Comparison of ENCODE assay signal across 21 cellular contexts in genomic region chr3:133246119-133246518, GRCh38.
DNase-seq lines count a peak whose midpoint lies in the region; ATAC-seq, FAIRE-seq and TF ChIP-seq lines count a peak whose summit lies in the region.
"Had no signal": no experiment of that assay in that cellular context is flagged by ENCODE, and none has a peak within 500 bp of the region (broad histone marks: within the 10 kb centered on the region; RNA-seq: fewer than 3 reads in every experiment).

No MANE protein-coding gene starts in this region.

- no peaks in the 10 kb centered on the region for H3K9me3 ChIP-seq in BLaER1
- no peaks in the 10 kb centered on the region for H3K9me3 ChIP-seq in astrocyte (ENCODE audit: insufficient read depth, low read depth, low read length)
- no peaks in the 10 kb centered on the region for H3K9me3 ChIP-seq in right atrium auricular region
- H3K9me3 ChIP-seq: A549, Caco-2 had no signal

- no peaks in the 10 kb centered on the region for H3K36me3 ChIP-seq in BLaER1
- no peaks in the 10 kb centered on the region for H3K36me3 ChIP-seq in astrocyte (ENCODE audit: insufficient read depth, low read length)
- H3K36me3 ChIP-seq in right atrium auricular region, result no peaks in the 10 kb centered on the region

- H3K27me3 Mint-ChIP-seq in astrocyte (ENCODE audit: low read depth, unreplicated experiment), result no peaks in the 10 kb centered on the region
- H3K27me3 Mint-ChIP-seq in stimulated activated naive CD8-positive, alpha-beta T cell treated with anti-CD3 and anti-CD28 coated beads, Interleukin-15, amount 100 ng/mL, for 72 hours, result peaks cover 25% of the 10 kb centered on the region

- no peak overlapping the region for H3K9ac ChIP-seq in BLaER1
- no peak overlapping the region for H3K9ac ChIP-seq in astrocyte (ENCODE audit: low read length)

- H3K4me3 Mint-ChIP-seq in astrocyte (ENCODE audit: unreplicated experiment), result no peak overlapping the region
- no peak overlapping the region for H3K4me3 Mint-ChIP-seq in stimulated activated naive CD8-positive, alpha-beta T cell treated with anti-CD3 and anti-CD28 coated beads, Interleukin-15, amount 100 ng/mL, for 72 hours
- H3K4me3 Mint-ChIP-seq: CD4-positive, alpha-beta memory T cell had no signal

- H3K36me3 Mint-ChIP-seq in astrocyte (ENCODE audit: low read depth, unreplicated experiment), result no peaks in the 10 kb centered on the region
- H3K36me3 Mint-ChIP-seq in activated naive CD4-positive, alpha-beta T cell treated with anti-CD3 and anti-CD28 coated beads, Interleukin-2, amount 50 U/mL, for 72 hours, result no peaks in the 10 kb centered on the region
- H3K36me3 Mint-ChIP-seq: CD4-positive, alpha-beta memory T cell had no signal

- H3K4me2 ChIP-seq in BLaER1 (peak overlapping the region; percentile 29; the same call in 1 of the 2 replicates), astrocyte (ENCODE audit: low read length) (no peak overlapping the region)
- H3K4me2 ChIP-seq: A549 had no signal

- peaks cover 9% of the 10 kb centered on the region; the same call in 1 of the 2 replicates for H3K4me1 ChIP-seq in BLaER1
- no peaks in the 10 kb centered on the region for H3K4me1 ChIP-seq in astrocyte (ENCODE audit: insufficient read depth, low read length)
- H3K4me1 ChIP-seq in right atrium auricular region, result peaks cover 0 to 38% of the 10 kb centered on the region in 2 donors
- H3K4me1 ChIP-seq: A549, Caco-2 had no signal

- no peaks in the 10 kb centered on the region for H4K20me1 ChIP-seq in BLaER1
- no peaks in the 10 kb centered on the region for H4K20me1 ChIP-seq in astrocyte (ENCODE audit: insufficient read depth, low read length)

- DNase-seq in astrocyte (ENCODE audit: low read depth), result peak; percentile 11
- peak; percentile 64 for DNase-seq in right atrium auricular region (ENCODE audit: low spot score)
- DNase-seq in hepatic stellate cell (ENCODE audit: low spot score), result no peak
- DNase-seq in stimulated activated naive CD8-positive, alpha-beta T cell treated with anti-CD3 and anti-CD28 coated beads, Interleukin-15, amount 100 ng/mL, for 72 hours, result no peak
- no peak for DNase-seq in activated naive CD4-positive, alpha-beta T cell treated with anti-CD3 and anti-CD28 coated beads, Interleukin-2, amount 50 U/mL, for 72 hours (ENCODE audit: low spot score in 2 of 2)
- DNase-seq: Caco-2; CD4-positive, alpha-beta memory T cell; DMS153; GOT3; HCEC 1CT; Kasumi-1; NCI-H1694; NCI-H2081; NCI-H2171; NCI-H524 treated with DMSO at 0.1 percent for 48 hours; NCI-H82; SHP77 had no signal

- H3K79me2 ChIP-seq in astrocyte (ENCODE audit: insufficient read depth, low read length), result no peaks in the 10 kb centered on the region

- no peak for FAIRE-seq in astrocyte (lab: Jason Lieb, UNC)
- FAIRE-seq: A549, GM12891 had no signal

- H3K4me1 Mint-ChIP-seq in astrocyte (ENCODE audit: low read depth, unreplicated experiment), result no peaks in the 10 kb centered on the region
- H3K4me1 Mint-ChIP-seq in stimulated activated naive CD8-positive, alpha-beta T cell treated with anti-CD3 and anti-CD28 coated beads, Interleukin-15, amount 100 ng/mL, for 72 hours, result no peaks in the 10 kb centered on the region
- H3K4me1 Mint-ChIP-seq: CD4-positive, alpha-beta memory T cell had no signal

- peak; percentile 25; the same call in 1 of the 3 replicates for ATAC-seq in SK-N-SH treated with all-trans-retinoic acid at 6 μM for 48 hours
- ATAC-seq in stimulated activated naive CD8-positive, alpha-beta T cell treated with anti-CD3 and anti-CD28 coated beads, Interleukin-15, amount 100 ng/mL, for 72 hours, result no peak
- ATAC-seq in activated naive CD4-positive, alpha-beta T cell treated with anti-CD3 and anti-CD28 coated beads, Interleukin-2, amount 50 U/mL, for 72 hours, result no peak
- ATAC-seq: A549 had no signal

- H3K4me3 ChIP-seq in BLaER1 (no peak overlapping the region), astrocyte (ENCODE audit: insufficient read depth, low read depth, low read length) (no peak overlapping the region), right atrium auricular region (no peak overlapping the region)
- H3K4me3 ChIP-seq: A549 had no signal

- no peak for TF ChIP-seq CTCF in astrocyte (IDR thresholded peaks at IDR 0.05; ENCODE audit: insufficient read depth, low read depth, low read length)
- no peak for TF ChIP-seq CTCF in right atrium auricular region (IDR thresholded peaks at IDR 0.05)

- H2AFZ ChIP-seq in astrocyte (ENCODE audit: low read depth, low read length), result no peak overlapping the region

- H3K27ac ChIP-seq in BLaER1, result no peak overlapping the region
- no peak overlapping the region for H3K27ac ChIP-seq in astrocyte (ENCODE audit: low read depth, low read length)
- H3K27ac ChIP-seq in right atrium auricular region, result peak overlapping the region in 1 of 2 donors; percentile 51
- H3K27ac ChIP-seq: A549 had no signal

- H3K27me3 ChIP-seq in BLaER1 (no peaks in the 10 kb centered on the region), astrocyte (ENCODE audit: insufficient read depth, low read length) (no peaks in the 10 kb centered on the region), right atrium auricular region (no peaks in the 10 kb centered on the region)

- H3K9me3 Mint-ChIP-seq in astrocyte (ENCODE audit: unreplicated experiment), result peaks cover 6% of the 10 kb centered on the region
- no peaks in the 10 kb centered on the region for H3K9me3 Mint-ChIP-seq in stimulated activated naive CD8-positive, alpha-beta T cell treated with anti-CD3 and anti-CD28 coated beads, Interleukin-15, amount 100 ng/mL, for 72 hours
- H3K9me3 Mint-ChIP-seq in activated naive CD4-positive, alpha-beta T cell treated with anti-CD3 and anti-CD28 coated beads, Interleukin-2, amount 50 U/mL, for 72 hours, result no peaks in the 10 kb centered on the region

- no peak overlapping the region for H3K27ac Mint-ChIP-seq in astrocyte (ENCODE audit: unreplicated experiment)
- no peak overlapping the region for H3K27ac Mint-ChIP-seq in stimulated activated naive CD8-positive, alpha-beta T cell treated with anti-CD3 and anti-CD28 coated beads, Interleukin-15, amount 100 ng/mL, for 72 hours
- H3K27ac Mint-ChIP-seq in activated naive CD4-positive, alpha-beta T cell treated with anti-CD3 and anti-CD28 coated beads, Interleukin-2, amount 50 U/mL, for 72 hours, result no peak overlapping the region
- H3K27ac Mint-ChIP-seq: CD4-positive, alpha-beta memory T cell had no signal

TF ChIP-seq in SK-N-SH treated with all-trans-retinoic acid at 6 μM for 48 hours, 23 proteins besides CTCF, POLR2A, EP300 and RAD21:
- TF ChIP-seq TOX (CRISPR knock-in tag; IDR thresholded peaks at IDR 0.05; ENCODE audit: borderline replicate concordance) (no peak), ZNF565 (CRISPR knock-in tag; conservative IDR thresholded peaks at IDR 0.05; ENCODE audit: low read depth) (no peak), RARB (CRISPR knock-in tag; IDR thresholded peaks at IDR 0.05) (no peak), ZC3H10 (CRISPR knock-in tag; IDR thresholded peaks at IDR 0.05) (no peak)
TF ChIP-seq in SK-N-SH treated with all-trans-retinoic acid at 6 μM for 48 hours: peak in this region for 0.

Comparison
In these comparisons a context has a peak if more than half of its experiments do, and no peak if none do; other contexts are left out.
1. DNase-seq: peak in astrocyte (single experiment) and right atrium auricular region (single experiment); none in hepatic stellate cell (single experiment), stimulated activated naive CD8-positive, alpha-beta T cell treated with anti-CD3 and anti-CD28 coated beads, Interleukin-15, amount 100 ng/mL, for 72 hours (0 of 2) and activated naive CD4-positive, alpha-beta T cell treated with anti-CD3 and anti-CD28 coated beads, Interleukin-2, amount 50 U/mL, for 72 hours (0 of 2).